ENCODE assay signal across 10 cellular contexts in genomic region chr2:32289165-32290054, GRCh38. TPM values are rescaled to one million over a fixed set of nuclear protein-coding genes. Genes with fewer than 3 reads are reported as not detected.
DNase-seq lines count a peak whose midpoint lies in the region; ATAC-seq and TF ChIP-seq lines count a peak whose summit lies in the region.
"Had no signal": no experiment of that assay in that cellular context is flagged by ENCODE, and none has a peak within 500 bp of the region (broad histone marks: within the 10 kb centered on the region; RNA-seq: fewer than 3 reads in every experiment).

No MANE protein-coding gene starts in this region.

- H3K4me1 ChIP-seq in CD8-positive, alpha-beta memory T cell (ENCODE audit: insufficient read depth, low read length): peaks cover 17% of the 10 kb centered on the region
- H3K4me1 ChIP-seq in Loucy (ENCODE audit: insufficient read depth, low read length, poor library complexity, severe bottlenecking): peaks cover 4% of the 10 kb centered on the region
- H3K4me1 ChIP-seq in mucosa of stomach (ENCODE audit: control insufficient read depth, insufficient read depth, low read length): peaks cover 10% of the 10 kb centered on the region
- H3K4me1 ChIP-seq: neural progenitor cell had no signal

- no peaks in the 10 kb centered on the region for H3K9me3 Mint-ChIP-seq in CD8-positive, alpha-beta memory T cell
- no peaks in the 10 kb centered on the region for H3K9me3 Mint-ChIP-seq in progenitor cell of endocrine pancreas (ENCODE audit: low read depth)
- H3K9me3 Mint-ChIP-seq: neural progenitor cell had no signal

- peak overlapping the region; percentile 13 for H3K4me2 ChIP-seq in Loucy (ENCODE audit: low read depth, low read length, poor library complexity, severe bottlenecking)
- H3K4me2 ChIP-seq: neural progenitor cell had no signal

- peaks cover 25% of the 10 kb centered on the region for H3K79me2 ChIP-seq in Loucy (ENCODE audit: insufficient read depth, low read length)

- H2AFZ ChIP-seq in Loucy (ENCODE audit: low read length): no peak overlapping the region
- H2AFZ ChIP-seq: neural progenitor cell had no signal

- TF ChIP-seq CTCF in Loucy (conservative IDR thresholded peaks at IDR 0.05; ENCODE audit: low read length) (no peak), brain microvascular endothelial cell (IDR thresholded peaks at IDR 0.05; ENCODE audit: low read depth, low read length, missing control alignments) (no peak), progenitor cell of endocrine pancreas (IDR thresholded peaks at IDR 0.05; ENCODE audit: unreplicated experiment) (no peak)

- H3K36me3 ChIP-seq in CD8-positive, alpha-beta memory T cell (ENCODE audit: insufficient read depth, low read length): no peaks in the 10 kb centered on the region
- peaks cover 8% of the 10 kb centered on the region; the same call in 1 of the 2 replicates for H3K36me3 ChIP-seq in Loucy (ENCODE audit: insufficient read depth, low read length)
- H3K36me3 ChIP-seq in brain microvascular endothelial cell (replicated peaks): peaks cover 3% of the 10 kb centered on the region
- no peaks in the 10 kb centered on the region for H3K36me3 ChIP-seq in mucosa of stomach (ENCODE audit: control insufficient read depth, insufficient read depth, low read length)

- no peak for TF ChIP-seq POLR2A in GM18505 (IDR thresholded peaks at IDR 0.05; ENCODE audit: borderline replicate concordance, extremely low read depth, insufficient read depth, insufficient read length)

- H3K27ac ChIP-seq in CD8-positive, alpha-beta memory T cell (ENCODE audit: low read depth, low read length): no peak overlapping the region
- H3K27ac ChIP-seq in brain microvascular endothelial cell: peak overlapping the region; percentile 32
- H3K27ac ChIP-seq: neural progenitor cell had no signal

- POLR2A ChIA-PET in CD8-positive, alpha-beta memory T cell (lab: Charles Lee): no interaction called here

- peak overlapping the region in 5 of 8 donors; percentile 0 to 71 (median 42) for H3K27ac Mint-ChIP-seq in CD8-positive, alpha-beta memory T cell
- H3K27ac Mint-ChIP-seq in progenitor cell of endocrine pancreas: no peak overlapping the region
- H3K27ac Mint-ChIP-seq: neural progenitor cell had no signal

- H3K4me1 Mint-ChIP-seq in CD8-positive, alpha-beta memory T cell: peaks cover 40 to 53% (median 51%) of the 10 kb centered on the region in 3 donors
- no peaks in the 10 kb centered on the region for H3K4me1 Mint-ChIP-seq in progenitor cell of endocrine pancreas (ENCODE audit: low read depth)
- H3K4me1 Mint-ChIP-seq: neural progenitor cell had no signal

- no peaks in the 10 kb centered on the region for H3K9me3 ChIP-seq in CD8-positive, alpha-beta memory T cell (ENCODE audit: low read length)
- no peaks in the 10 kb centered on the region for H3K9me3 ChIP-seq in Loucy (ENCODE audit: insufficient read depth, low read depth, low read length)
- no peaks in the 10 kb centered on the region for H3K9me3 ChIP-seq in mucosa of stomach (ENCODE audit: control insufficient read depth, low read length)

- in situ Hi-C loops in brain microvascular endothelial cell (cut with HindIII; ENCODE audit: low pct_ligation_motif_present, low sequenced_read_pairs): no loop called here

- H3K9ac ChIP-seq in Loucy (ENCODE audit: low read depth, low read length, poor library complexity, severe bottlenecking): no peak overlapping the region
- peak overlapping the region; percentile 20 for H3K9ac ChIP-seq in mucosa of stomach (ENCODE audit: low read length)
- H3K9ac ChIP-seq: neural progenitor cell had no signal

- peak overlapping the region in 1 of 7 donors; percentile 8 for H3K4me3 Mint-ChIP-seq in CD8-positive, alpha-beta memory T cell
- no peak overlapping the region for H3K4me3 Mint-ChIP-seq in progenitor cell of endocrine pancreas (ENCODE audit: low read depth)
- H3K4me3 Mint-ChIP-seq: neural progenitor cell had no signal

- CTCF ChIA-PET in CD8-positive, alpha-beta memory T cell (lab: Charles Lee): no interaction called here

- peaks cover 18% of the 10 kb centered on the region for H4K20me1 ChIP-seq in Loucy (ENCODE audit: insufficient read depth, low read length, poor library complexity, severe bottlenecking)

- H3K27me3 ChIP-seq in CD8-positive, alpha-beta memory T cell (ENCODE audit: insufficient read depth, low read length, poor library complexity, severe bottlenecking): no peaks in the 10 kb centered on the region
- no peaks in the 10 kb centered on the region for H3K27me3 ChIP-seq in Loucy (ENCODE audit: insufficient read depth, low read length, poor library complexity, severe bottlenecking)
- H3K27me3 ChIP-seq in brain microvascular endothelial cell (replicated peaks): no peaks in the 10 kb centered on the region
- H3K27me3 ChIP-seq in mucosa of stomach (ENCODE audit: control insufficient read depth, insufficient read depth, low read length): no peaks in the 10 kb centered on the region
- H3K27me3 ChIP-seq: neural progenitor cell had no signal

- H3K4me3 ChIP-seq in CD8-positive, alpha-beta memory T cell (ENCODE audit: low read length): no peak overlapping the region
- no peak overlapping the region for H3K4me3 ChIP-seq in Loucy (ENCODE audit: low read length, poor library complexity, severe bottlenecking)
- no peak overlapping the region for H3K4me3 ChIP-seq in brain microvascular endothelial cell (ENCODE audit: low read depth, low read length)
- H3K4me3 ChIP-seq in mucosa of stomach (ENCODE audit: low read length): no peak overlapping the region
- H3K4me3 ChIP-seq: neural progenitor cell had no signal

- DNase-seq in CD8-positive, alpha-beta memory T cell: no peak
- DNase-seq in brain microvascular endothelial cell: no peak
- no peak for DNase-seq in NCI-H2196 treated with DMSO at 0.1 percent for 48 hours (lab: John Stamatoyannopoulos, UW; ENCODE audit: unreplicated experiment)
- DNase-seq in progenitor cell of endocrine pancreas (ENCODE audit: low spot score, unreplicated experiment): no peak
- no peak for DNase-seq in NCI-H2029 (lab: John Stamatoyannopoulos, UW)
- DNase-seq: central memory CD4-positive, alpha-beta T cell had no signal

- peaks cover 13 to 45% (median 14%) of the 10 kb centered on the region in 3 donors for H3K36me3 Mint-ChIP-seq in CD8-positive, alpha-beta memory T cell
- H3K36me3 Mint-ChIP-seq in progenitor cell of endocrine pancreas (ENCODE audit: insufficient read depth): peaks cover 12% of the 10 kb centered on the region

- ATAC-seq in GM18505 (IDR thresholded peaks at IDR 0.05; ENCODE audit: unreplicated experiment): no peak

- no peaks in the 10 kb centered on the region for H3F3A ChIP-seq in Loucy (ENCODE audit: low read depth)

- H3K9me2 ChIP-seq in Loucy (replicated peaks; ENCODE audit: low read depth, low read length): no peaks in the 10 kb centered on the region

- no peaks in the 10 kb centered on the region for H3K27me3 Mint-ChIP-seq in CD8-positive, alpha-beta memory T cell
- H3K27me3 Mint-ChIP-seq in progenitor cell of endocrine pancreas: no peaks in the 10 kb centered on the region

RNA-seq across cellular contexts. Expression of gene YIPF4, which starts 11.7 kb away (rescaled TPM):
- 10 to 100 TPM; 43.1 to 47.0 TPM for total RNA-seq in CD8-positive, alpha-beta memory T cell
- 22.9 TPM for polyA plus RNA-seq in CD8-positive, alpha-beta memory T cell
- 36.1 and 39.9 TPM in 2 replicates for total RNA-seq in progenitor cell of endocrine pancreas

RNA-seq across cellular contexts. Expression of gene NLRC4, which starts 24.7 kb away (rescaled TPM):
- under 1 TPM; 0.07 to 0.16 TPM for total RNA-seq in CD8-positive, alpha-beta memory T cell
- not detected for polyA plus RNA-seq in CD8-positive, alpha-beta memory T cell
- total RNA-seq in progenitor cell of endocrine pancreas: not detected in 2 replicates
